Comparison of ENCODE assay signal across 1 cellular context in genomic region chr4:70705146-70705855, GRCh38.
TF ChIP-seq lines count a peak whose summit lies in the region.

No MANE protein-coding gene starts in this region.

TF ChIP-seq in HEK293, 187 proteins besides CTCF, POLR2A, EP300 and RAD21 (continued from another document and continues in another):
- peak; percentile 77 for TF ChIP-seq SP3 (tag by site-specific recombination; IDR thresholded peaks at IDR 0.05)
- no peak for TF ChIP-seq ZNF768 (tag by site-specific recombination; IDR thresholded peaks at IDR 0.05)
- no peak for TF ChIP-seq SCRT2 (tag by site-specific recombination; IDR thresholded peaks at IDR 0.05)
- TF ChIP-seq ZSCAN30 (tag by site-specific recombination; IDR thresholded peaks at IDR 0.05): peak; percentile 73; the same call in 1 of the 2 replicates
- TF ChIP-seq ZNF76 (tag by site-specific recombination; IDR thresholded peaks at IDR 0.05; ENCODE audit: borderline replicate concordance, low read depth): no peak; the same call in 1 of the 2 replicates
- TF ChIP-seq ZNF488 (tag by site-specific recombination; IDR thresholded peaks at IDR 0.05): no peak
- no peak for TF ChIP-seq ZNF404 (tag by site-specific recombination; IDR thresholded peaks at IDR 0.05)
- no peak for TF ChIP-seq ZNF639 (tag by site-specific recombination; IDR thresholded peaks at IDR 0.05)
- TF ChIP-seq ZNF510 (tag by site-specific recombination; IDR thresholded peaks at IDR 0.05; ENCODE audit: insufficient replicate concordance): no peak
- peak; percentile 42; the same call in 1 of the 2 replicates for TF ChIP-seq ZBTB11 (tag by site-specific recombination; conservative IDR thresholded peaks at IDR 0.05; ENCODE audit: low read depth)
- TF ChIP-seq ZNF626 (tag by site-specific recombination; IDR thresholded peaks at IDR 0.05): no peak
- no peak for TF ChIP-seq ZNF623 (tag by site-specific recombination; IDR thresholded peaks at IDR 0.05)
- no peak for TF ChIP-seq ZNF677 (tag by site-specific recombination; IDR thresholded peaks at IDR 0.05)
- peak; percentile 79 for TF ChIP-seq EGR2 (tag by site-specific recombination; IDR thresholded peaks at IDR 0.05; ENCODE audit: low read depth)
- no peak for TF ChIP-seq ZNF2 (tag by site-specific recombination; IDR thresholded peaks at IDR 0.05)
- TF ChIP-seq ZNF280C (tag by site-specific recombination; IDR thresholded peaks at IDR 0.05): no peak
- no peak for TF ChIP-seq ZNF548 (tag by site-specific recombination; IDR thresholded peaks at IDR 0.05)
- no peak for TF ChIP-seq ZNF174 (tag by site-specific recombination; IDR thresholded peaks at IDR 0.05)
- peak; percentile 83 for TF ChIP-seq ZFHX2 (tag by site-specific recombination; conservative IDR thresholded peaks at IDR 0.05)
- TF ChIP-seq ZNF610 (tag by site-specific recombination; IDR thresholded peaks at IDR 0.05; ENCODE audit: borderline replicate concordance): no peak
- TF ChIP-seq ZBTB10 (tag by site-specific recombination; IDR thresholded peaks at IDR 0.05): peak; percentile 57; the same call in 1 of the 2 replicates
- no peak for TF ChIP-seq ZNF513 (tag by site-specific recombination; IDR thresholded peaks at IDR 0.05)
- TF ChIP-seq SETDB1 (IDR thresholded peaks at IDR 0.05; ENCODE audit: insufficient read length, low read length): no peak
- no peak for TF ChIP-seq ZNF394 (tag by site-specific recombination; IDR thresholded peaks at IDR 0.05; ENCODE audit: borderline replicate concordance)
- no peak for TF ChIP-seq ZNF585B (tag by site-specific recombination; IDR thresholded peaks at IDR 0.05)
- TF ChIP-seq YY1 (tag by site-specific recombination; IDR thresholded peaks at IDR 0.05): peak; percentile 40; the same call in 1 of the 2 replicates
- no peak for TF ChIP-seq GLI4 (tag by site-specific recombination; IDR thresholded peaks at IDR 0.05)
- TF ChIP-seq MZF1 (tag by site-specific recombination; IDR thresholded peaks at IDR 0.05; ENCODE audit: borderline replicate concordance): no peak
- peak; percentile 71; the same call in 1 of the 2 replicates for TF ChIP-seq ZEB2 (tag by site-specific recombination; IDR thresholded peaks at IDR 0.05)
- TF ChIP-seq ZBTB21 (tag by site-specific recombination; IDR thresholded peaks at IDR 0.05): no peak
- no peak for TF ChIP-seq ZNF544 (tag by site-specific recombination; IDR thresholded peaks at IDR 0.05)
- no peak for TF ChIP-seq ZNF274 (IDR thresholded peaks at IDR 0.05; ENCODE audit: low read length)
- TF ChIP-seq ZNF274 (tag by site-specific recombination; IDR thresholded peaks at IDR 0.05; ENCODE audit: borderline replicate concordance): no peak
- no peak for TF ChIP-seq PRDM4 (tag by site-specific recombination; IDR thresholded peaks at IDR 0.05)
- TF ChIP-seq ZNF518A (tag by site-specific recombination; conservative IDR thresholded peaks at IDR 0.05; ENCODE audit: low read depth): no peak
- TF ChIP-seq ZNF600 (tag by site-specific recombination; IDR thresholded peaks at IDR 0.05): no peak
- TF ChIP-seq ZNF239 (tag by site-specific recombination; IDR thresholded peaks at IDR 0.05): no peak
- no peak for TF ChIP-seq SP7 (tag by site-specific recombination; IDR thresholded peaks at IDR 0.05)
- peak; percentile 56 for TF ChIP-seq ZNF24 (tag by site-specific recombination; IDR thresholded peaks at IDR 0.05)
- peak; percentile 76 for TF ChIP-seq KLF10 (tag by site-specific recombination; IDR thresholded peaks at IDR 0.05)
